1 cellular context compared by ENCODE assay signal in the genomic region with DNA sequence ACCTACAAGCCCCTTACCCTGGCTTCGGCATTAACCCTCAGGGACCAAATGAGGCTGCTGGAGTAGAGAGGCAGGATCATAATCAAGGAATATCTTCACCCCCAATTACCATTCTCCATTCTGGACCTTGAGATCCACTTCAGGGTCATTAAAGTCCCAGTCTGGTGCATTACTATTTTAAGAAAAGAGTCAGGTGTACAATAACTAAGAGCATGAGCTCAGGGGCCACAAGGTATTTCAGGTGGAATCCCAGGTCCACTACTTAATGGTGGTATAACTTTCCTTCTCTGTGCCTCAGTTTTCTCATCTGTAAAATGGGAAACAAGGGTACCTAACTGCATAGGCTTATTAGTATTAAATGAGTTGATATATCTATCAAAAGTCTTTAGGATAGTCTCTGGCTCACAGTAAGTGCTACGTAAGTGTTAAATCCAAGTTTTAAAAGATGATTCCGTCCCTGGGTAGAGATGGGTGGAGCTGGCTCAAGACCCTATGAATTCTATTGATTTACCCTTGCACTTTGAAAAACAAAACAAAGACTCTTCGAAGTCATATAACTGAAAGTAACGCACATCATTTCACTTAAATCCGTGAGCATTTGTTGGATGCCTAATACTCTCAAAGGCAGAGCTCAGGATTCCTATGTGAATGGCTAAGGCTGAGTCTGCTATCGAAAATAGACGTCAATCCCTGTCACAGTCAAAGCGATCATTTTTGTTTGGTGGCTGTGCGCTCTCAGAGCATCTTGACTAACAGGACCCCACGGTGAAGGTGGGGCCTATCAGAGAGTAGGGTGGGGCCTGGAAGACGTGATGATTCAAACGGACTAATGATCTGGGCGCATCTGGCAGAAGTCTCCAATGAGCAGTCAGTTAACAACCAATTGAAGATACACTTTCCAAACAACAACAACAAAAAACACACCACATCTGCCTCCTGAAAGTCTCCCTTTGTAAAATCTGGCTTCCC.
TF ChIP-seq lines count a peak whose summit lies in the region.

No MANE protein-coding gene starts in this region.

TF ChIP-seq in K562, 482 proteins besides CTCF, POLR2A, EP300 and RAD21 (continued from another document and continues in another):
- TF ChIP-seq, protein P1, sequence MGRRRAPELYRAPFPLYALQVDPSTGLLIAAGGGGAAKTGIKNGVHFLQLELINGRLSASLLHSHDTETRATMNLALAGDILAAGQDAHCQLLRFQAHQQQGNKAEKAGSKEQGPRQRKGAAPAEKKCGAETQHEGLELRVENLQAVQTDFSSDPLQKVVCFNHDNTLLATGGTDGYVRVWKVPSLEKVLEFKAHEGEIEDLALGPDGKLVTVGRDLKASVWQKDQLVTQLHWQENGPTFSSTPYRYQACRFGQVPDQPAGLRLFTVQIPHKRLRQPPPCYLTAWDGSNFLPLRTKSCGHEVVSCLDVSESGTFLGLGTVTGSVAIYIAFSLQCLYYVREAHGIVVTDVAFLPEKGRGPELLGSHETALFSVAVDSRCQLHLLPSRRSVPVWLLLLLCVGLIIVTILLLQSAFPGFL (CRISPR knock-in tag; IDR thresholded peaks at IDR 0.05) = 0 out of 2 replicates have a peak, but pooled peaks have one; percentile 53
- TF ChIP-seq BCOR (IDR thresholded peaks at IDR 0.05) (peak; percentile 100), SOX6 (IDR thresholded peaks at IDR 0.05) (no peak), BRF1 (IDR thresholded peaks at IDR 0.05; ENCODE audit: borderline replicate concordance, extremely low read depth, insufficient read length) (no peak), RBM15 (IDR thresholded peaks at IDR 0.05; ENCODE audit: insufficient read depth, low read length) (no peak), ARID1B (IDR thresholded peaks at IDR 0.05) (no peak; the same call in 1 of the 2 replicates), HES1 (IDR thresholded peaks at IDR 0.05; ENCODE audit: low read depth) (no peak), POLR2H (tag; IDR thresholded peaks at IDR 0.05; ENCODE audit: low read depth) (no peak), U2AF2 (optimal IDR thresholded peaks at IDR 0.05; ENCODE audit: low read depth, low read length) (no peak), MTA3 (IDR thresholded peaks at IDR 0.05; ENCODE audit: borderline replicate concordance) (no peak; the same call in 1 of the 2 replicates), ZMIZ1 (IDR thresholded peaks at IDR 0.05; ENCODE audit: low read depth in 2 of 2, low read length in 2 of 2) (no peak), MXI1 (IDR thresholded peaks at IDR 0.05; ENCODE audit: low read depth, low read length) (no peak), ZNF232 (CRISPR knock-in tag; IDR thresholded peaks at IDR 0.05) (no peak), NR2C1 (IDR thresholded peaks at IDR 0.05) (no peak; the same call in 1 of the 2 replicates), NR2C1 (tag; IDR thresholded peaks at IDR 0.05) (no peak), RFX1 (IDR thresholded peaks at IDR 0.05) (no peak), U2AF1 (optimal IDR thresholded peaks at IDR 0.05; ENCODE audit: low read depth, low read length) (no peak), ZNF436 (CRISPR knock-in tag; IDR thresholded peaks at IDR 0.05) (no peak), BRD9 (IDR thresholded peaks at IDR 0.05; ENCODE audit: low read depth, partially characterized antibody) (no peak), SMARCA4 (IDR thresholded peaks at IDR 0.05) (no peak), FOXK1 (CRISPR knock-in tag; IDR thresholded peaks at IDR 0.05; ENCODE audit: borderline replicate concordance) (no peak), CBX3 (IDR thresholded peaks at IDR 0.05; ENCODE audit: borderline replicate concordance in 1 of 2, low read length in 2 of 2) (peak in 1 of 2 experiments; percentile 99; a peak in 2 of 3 replicates), RBM17 (IDR thresholded peaks at IDR 0.05; ENCODE audit: borderline replicate concordance, low read depth, low read length) (no peak), POLR3G (IDR thresholded peaks at IDR 0.05; ENCODE audit: extremely low read depth, insufficient read length, insufficient replicate concordance) (no peak), USF1 (CRISPR knock-in tag; IDR thresholded peaks at IDR 0.05) (no peak), ZNF253 (CRISPR knock-in tag; conservative IDR thresholded peaks at IDR 0.05) (no peak), BCLAF1 (IDR thresholded peaks at IDR 0.05; ENCODE audit: borderline replicate concordance in 1 of 2, control insufficient read depth in 1 of 2, low read depth in 2 of 2, low read length in 1 of 2) (0 out of 4 replicates have a peak, but pooled peaks of 1 of the 2 experiments have one; percentile 3), DMBX1 (CRISPR knock-in tag; IDR thresholded peaks at IDR 0.05; ENCODE audit: borderline replicate concordance) (no peak; the same call in 1 of the 2 replicates), NFYB (IDR thresholded peaks at IDR 0.05; ENCODE audit: extremely low read depth, insufficient read length) (peak; percentile 25), SREBF2 (CRISPR knock-in tag; IDR thresholded peaks at IDR 0.05) (no peak), SMAD3 (CRISPR knock-in tag; conservative IDR thresholded peaks at IDR 0.05) (no peak), ZNF354B (CRISPR knock-in tag; IDR thresholded peaks at IDR 0.05) (0 out of 2 replicates have a peak, but pooled peaks have one; percentile 2), ZFP36 (IDR thresholded peaks at IDR 0.05; ENCODE audit: low read depth, low read length, partially characterized antibody) (peak; percentile 2), ETV6 (IDR thresholded peaks at IDR 0.05; ENCODE audit: borderline replicate concordance in 1 of 2, low read depth in 2 of 2, low read length in 1 of 2) (no peak), ETV6 (CRISPR knock-in tag; IDR thresholded peaks at IDR 0.05; ENCODE audit: borderline replicate concordance) (no peak), BRCA1 (IDR thresholded peaks at IDR 0.05) (no peak), BRCA1 (CRISPR knock-in tag; IDR thresholded peaks at IDR 0.05) (no peak)
- TF ChIP-seq, protein P2, sequence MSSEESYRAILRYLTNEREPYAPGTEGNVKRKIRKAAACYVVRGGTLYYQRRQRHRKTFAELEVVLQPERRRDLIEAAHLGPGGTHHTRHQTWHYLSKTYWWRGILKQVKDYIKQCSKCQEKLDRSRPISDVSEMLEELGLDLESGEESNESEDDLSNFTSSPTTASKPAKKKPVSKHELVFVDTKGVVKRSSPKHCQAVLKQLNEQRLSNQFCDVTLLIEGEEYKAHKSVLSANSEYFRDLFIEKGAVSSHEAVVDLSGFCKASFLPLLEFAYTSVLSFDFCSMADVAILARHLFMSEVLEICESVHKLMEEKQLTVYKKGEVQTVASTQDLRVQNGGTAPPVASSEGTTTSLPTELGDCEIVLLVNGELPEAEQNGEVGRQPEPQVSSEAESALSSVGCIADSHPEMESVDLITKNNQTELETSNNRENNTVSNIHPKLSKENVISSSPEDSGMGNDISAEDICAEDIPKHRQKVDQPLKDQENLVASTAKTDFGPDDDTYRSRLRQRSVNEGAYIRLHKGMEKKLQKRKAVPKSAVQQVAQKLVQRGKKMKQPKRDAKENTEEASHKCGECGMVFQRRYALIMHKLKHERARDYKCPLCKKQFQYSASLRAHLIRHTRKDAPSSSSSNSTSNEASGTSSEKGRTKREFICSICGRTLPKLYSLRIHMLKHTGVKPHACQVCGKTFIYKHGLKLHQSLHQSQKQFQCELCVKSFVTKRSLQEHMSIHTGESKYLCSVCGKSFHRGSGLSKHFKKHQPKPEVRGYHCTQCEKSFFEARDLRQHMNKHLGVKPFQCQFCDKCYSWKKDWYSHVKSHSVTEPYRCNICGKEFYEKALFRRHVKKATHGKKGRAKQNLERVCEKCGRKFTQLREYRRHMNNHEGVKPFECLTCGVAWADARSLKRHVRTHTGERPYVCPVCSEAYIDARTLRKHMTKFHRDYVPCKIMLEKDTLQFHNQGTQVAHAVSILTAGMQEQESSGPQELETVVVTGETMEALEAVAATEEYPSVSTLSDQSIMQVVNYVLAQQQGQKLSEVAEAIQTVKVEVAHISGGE (CRISPR knock-in tag; IDR thresholded peaks at IDR 0.05) = no peak
- TF ChIP-seq, protein P3, sequence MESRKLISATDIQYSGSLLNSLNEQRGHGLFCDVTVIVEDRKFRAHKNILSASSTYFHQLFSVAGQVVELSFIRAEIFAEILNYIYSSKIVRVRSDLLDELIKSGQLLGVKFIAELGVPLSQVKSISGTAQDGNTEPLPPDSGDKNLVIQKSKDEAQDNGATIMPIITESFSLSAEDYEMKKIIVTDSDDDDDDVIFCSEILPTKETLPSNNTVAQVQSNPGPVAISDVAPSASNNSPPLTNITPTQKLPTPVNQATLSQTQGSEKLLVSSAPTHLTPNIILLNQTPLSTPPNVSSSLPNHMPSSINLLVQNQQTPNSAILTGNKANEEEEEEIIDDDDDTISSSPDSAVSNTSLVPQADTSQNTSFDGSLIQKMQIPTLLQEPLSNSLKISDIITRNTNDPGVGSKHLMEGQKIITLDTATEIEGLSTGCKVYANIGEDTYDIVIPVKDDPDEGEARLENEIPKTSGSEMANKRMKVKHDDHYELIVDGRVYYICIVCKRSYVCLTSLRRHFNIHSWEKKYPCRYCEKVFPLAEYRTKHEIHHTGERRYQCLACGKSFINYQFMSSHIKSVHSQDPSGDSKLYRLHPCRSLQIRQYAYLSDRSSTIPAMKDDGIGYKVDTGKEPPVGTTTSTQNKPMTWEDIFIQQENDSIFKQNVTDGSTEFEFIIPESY (CRISPR knock-in tag; IDR thresholded peaks at IDR 0.05) = 0 out of 2 replicates have a peak, but pooled peaks have one; percentile 32
- TF ChIP-seq, protein P4, sequence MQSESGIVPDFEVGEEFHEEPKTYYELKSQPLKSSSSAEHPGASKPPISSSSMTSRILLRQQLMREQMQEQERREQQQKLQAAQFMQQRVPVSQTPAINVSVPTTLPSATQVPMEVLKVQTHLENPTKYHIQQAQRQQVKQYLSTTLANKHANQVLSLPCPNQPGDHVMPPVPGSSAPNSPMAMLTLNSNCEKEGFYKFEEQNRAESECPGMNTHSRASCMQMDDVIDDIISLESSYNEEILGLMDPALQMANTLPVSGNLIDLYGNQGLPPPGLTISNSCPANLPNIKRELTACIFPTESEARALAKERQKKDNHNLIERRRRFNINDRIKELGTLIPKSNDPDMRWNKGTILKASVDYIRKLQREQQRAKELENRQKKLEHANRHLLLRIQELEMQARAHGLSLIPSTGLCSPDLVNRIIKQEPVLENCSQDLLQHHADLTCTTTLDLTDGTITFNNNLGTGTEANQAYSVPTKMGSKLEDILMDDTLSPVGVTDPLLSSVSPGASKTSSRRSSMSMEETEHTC (IDR thresholded peaks at IDR 0.05) = no peak
